17 cellular contexts compared by ENCODE assay signal in genomic region chr19:12975221-12975756, GRCh38. TPM values are rescaled to one million over a fixed set of nuclear protein-coding genes. Genes with fewer than 3 reads are reported as not detected.
"Had no signal": no experiment of that assay in that cellular context is flagged by ENCODE, and none has a peak within 500 bp of the region (broad histone marks: within the 10 kb centered on the region; RNA-seq: fewer than 3 reads in every experiment).

No MANE protein-coding gene starts in this region.

- DNase-seq: activated CD4-positive, alpha-beta T cell treated with anti-CD3 and anti-CD28 coated beads, Interleukin-2, amount 10 ng/mL, durations not matched to agents 24 days and 14 days; activated CD4-positive, CD25-positive, alpha-beta regulatory T cell; activated CD8-positive, alpha-beta memory T cell treated with anti-CD3 and anti-CD28 coated beads, Interleukin-2, amount 50 U/mL, for 48 hours; activated gamma-delta T cell; activated T-cell treated with anti-CD3 and anti-CD28 coated beads, Interleukin-2, amount 50 U/mL, for 72 hours; amygdala; cortex of kidney; effector CD8-positive, alpha-beta T cell; foreskin fibroblast; head of caudate nucleus; kidney glomerular epithelial cell; mesendoderm; nephron progenitor cell; psoas muscle; stimulated activated naive CD8-positive, alpha-beta T cell treated with anti-CD3 and anti-CD28 coated beads, Interleukin-15, amount 100 ng/mL, for 72 hours had no signal

- H3K4me1 ChIP-seq: psoas muscle had no signal

- H3K27ac ChIP-seq: psoas muscle had no signal

- H3K9me3 ChIP-seq: psoas muscle had no signal

- ATAC-seq: activated T-cell treated with anti-CD3 and anti-CD28 coated beads, Interleukin-2, amount 50 U/mL, for 72 hours; psoas muscle; sciatic nerve; stimulated activated naive CD8-positive, alpha-beta T cell treated with anti-CD3 and anti-CD28 coated beads, Interleukin-15, amount 100 ng/mL, for 72 hours had no signal

- H3K4me3 ChIP-seq: psoas muscle had no signal

RNA-seq across cellular contexts. Expression of gene DAND5, which starts 5.9 kb away (rescaled TPM):
- total RNA-seq: activated CD4-positive, alpha-beta T cell treated with anti-CD3 and anti-CD28 coated beads, Interleukin-2, amount 10 ng/mL, durations not matched to agents 24 days and 14 days; sciatic nerve; temporal lobe had no signal
